Comparison of ENCODE assay signal across 2 cellular contexts in genomic region chr17:82601447-82602000, GRCh38.
TF ChIP-seq lines count a peak whose summit lies in the region.

No MANE protein-coding gene starts in this region.

TF ChIP-seq in IMR-90, 13 proteins besides CTCF, POLR2A, EP300 and RAD21:
- no peak for TF ChIP-seq ELK1 (IDR thresholded peaks at IDR 0.05; ENCODE audit: borderline replicate concordance, low read depth, low read length)
- no peak for TF ChIP-seq FOS (IDR thresholded peaks at IDR 0.05; ENCODE audit: low read depth, low read length)
- no peak for TF ChIP-seq CHD1 (IDR thresholded peaks at IDR 0.05; ENCODE audit: low read depth, low read length)

TF ChIP-seq in K562, 482 proteins besides CTCF, POLR2A, EP300 and RAD21:
- TF ChIP-seq ZBTB33 (CRISPR knock-in tag; IDR thresholded peaks at IDR 0.05) (peak; percentile 74), POLR2G (IDR thresholded peaks at IDR 0.05; ENCODE audit: low read depth, low read length) (peak; percentile 20), MGA (IDR thresholded peaks at IDR 0.05) (no peak)
TF ChIP-seq in K562: peak in this region for 2.
